Comparison of ENCODE assay signal across 10 cellular contexts in genomic region chr12:89935850-89936249, GRCh38.
DNase-seq lines count a peak whose midpoint lies in the region; ATAC-seq and TF ChIP-seq lines count a peak whose summit lies in the region.
"Had no signal": no experiment of that assay in that cellular context is flagged by ENCODE, and none has a peak within 500 bp of the region (broad histone marks: within the 10 kb centered on the region; RNA-seq: fewer than 3 reads in every experiment).

No MANE protein-coding gene starts in this region.

- TF ChIP-seq CTCF in lower lobe of right lung (IDR thresholded peaks at IDR 0.05): no peak

- intact Hi-C loops in CD4-positive, alpha-beta memory T cell (cut with micrococcal nuclease): no loop called here
- intact Hi-C loops in activated T-helper 1 cell treated with anti-CD3 and anti-CD28 coated beads, Interleukin-12 subunit alpha, Interleukin-12 subunit beta, Interleukin-2, Interleukin-4 antibody, amounts not matched to agents 30 ng/mL and 10 ng/mL and 1 ng/mL, durations not matched to agents 14 hours and 24 hours and 36 hours (cut with micrococcal nuclease): loop anchor here (1.0 kb wide), 2 partner anchors 14 to 54 kb away; no protein-coding TSS in a partner anchor
- intact Hi-C loops in lower lobe of right lung (cut with DNase I): no loop called here

- no peaks in the 10 kb centered on the region for H3K36me3 Mint-ChIP-seq in CD4-positive, alpha-beta memory T cell
- no peaks in the 10 kb centered on the region for H3K36me3 Mint-ChIP-seq in activated T-helper 1 cell treated with anti-CD3 and anti-CD28 coated beads, Interleukin-12 subunit alpha, Interleukin-12 subunit beta, Interleukin-2, Interleukin-4 antibody, amounts not matched to agents 30 ng/mL and 10 ng/mL and 1 ng/mL, durations not matched to agents 14 hours and 24 hours and 36 hours (ENCODE audit: low read depth)

- no peaks in the 10 kb centered on the region for H3K9me3 ChIP-seq in CD4-positive, alpha-beta memory T cell (ENCODE audit: control insufficient read depth in 1 of 2, low read length in 2 of 2)
- no peaks in the 10 kb centered on the region for H3K9me3 ChIP-seq in lower lobe of right lung

- no peaks in the 10 kb centered on the region for H3K27me3 ChIP-seq in CD4-positive, alpha-beta memory T cell (ENCODE audit: insufficient read depth, low read length)
- no peaks in the 10 kb centered on the region for H3K27me3 ChIP-seq in lower lobe of right lung (ENCODE audit: low read depth)

- no peak for DNase-seq in CD4-positive, alpha-beta memory T cell
- no peak for DNase-seq in activated T-helper 1 cell treated with anti-CD3 and anti-CD28 coated beads, Interleukin-12 subunit alpha, Interleukin-12 subunit beta, Interleukin-2, Interleukin-4 antibody, amounts not matched to agents 30 ng/mL and 10 ng/mL and 1 ng/mL, durations not matched to agents 14 hours and 24 hours and 36 hours (ENCODE audit: low spot score)
- DNase-seq in kidney tubule cell (ENCODE audit: low spot score) (no peak), superior temporal gyrus (ENCODE audit: extremely low spot score) (no peak), lower lobe of right lung (no peak)
- DNase-seq: activated gamma-delta T cell, NCI-H524 treated with DMSO at 0.1 percent for 48 hours had no signal

- H3K4me1 ChIP-seq in CD4-positive, alpha-beta memory T cell (ENCODE audit: insufficient read depth, low read length): peaks cover 28% of the 10 kb centered on the region
- H3K4me1 ChIP-seq in lower lobe of right lung: no peaks in the 10 kb centered on the region

- H3K36me3 ChIP-seq in CD4-positive, alpha-beta memory T cell (ENCODE audit: insufficient read depth, low read length): no peaks in the 10 kb centered on the region
- no peaks in the 10 kb centered on the region for H3K36me3 ChIP-seq in lower lobe of right lung

- peaks cover 20 to 38% (median 28%) of the 10 kb centered on the region in 4 donors for H3K4me1 Mint-ChIP-seq in CD4-positive, alpha-beta memory T cell
- peaks cover 17% of the 10 kb centered on the region for H3K4me1 Mint-ChIP-seq in activated T-helper 1 cell treated with anti-CD3 and anti-CD28 coated beads, Interleukin-12 subunit alpha, Interleukin-12 subunit beta, Interleukin-2, Interleukin-4 antibody, amounts not matched to agents 30 ng/mL and 10 ng/mL and 1 ng/mL, durations not matched to agents 14 hours and 24 hours and 36 hours (ENCODE audit: low read depth)

- POLR2A ChIA-PET in CD4-positive, alpha-beta memory T cell (lab: Charles Lee; ENCODE audit: partially characterized antibody): interaction anchor here (1.4 kb wide), 1 partner anchor 8 kb away, joined by 5 read pairs; no protein-coding TSS in a partner anchor

- H3K27ac Mint-ChIP-seq in CD4-positive, alpha-beta memory T cell: peak overlapping the region; percentile 49 to 81 (median 65)
- H3K27ac Mint-ChIP-seq in activated T-helper 1 cell treated with anti-CD3 and anti-CD28 coated beads, Interleukin-12 subunit alpha, Interleukin-12 subunit beta, Interleukin-2, Interleukin-4 antibody, amounts not matched to agents 30 ng/mL and 10 ng/mL and 1 ng/mL, durations not matched to agents 14 hours and 24 hours and 36 hours: no peak overlapping the region

- H3K27me3 Mint-ChIP-seq in CD4-positive, alpha-beta memory T cell: no peaks in the 10 kb centered on the region
- no peaks in the 10 kb centered on the region for H3K27me3 Mint-ChIP-seq in activated T-helper 1 cell treated with anti-CD3 and anti-CD28 coated beads, Interleukin-12 subunit alpha, Interleukin-12 subunit beta, Interleukin-2, Interleukin-4 antibody, amounts not matched to agents 30 ng/mL and 10 ng/mL and 1 ng/mL, durations not matched to agents 14 hours and 24 hours and 36 hours (ENCODE audit: insufficient read depth)

- H3K9me3 Mint-ChIP-seq in CD4-positive, alpha-beta memory T cell: peaks cover 0 to 1% (median 0%) of the 10 kb centered on the region in 8 donors
- H3K9me3 Mint-ChIP-seq in activated T-helper 1 cell treated with anti-CD3 and anti-CD28 coated beads, Interleukin-12 subunit alpha, Interleukin-12 subunit beta, Interleukin-2, Interleukin-4 antibody, amounts not matched to agents 30 ng/mL and 10 ng/mL and 1 ng/mL, durations not matched to agents 14 hours and 24 hours and 36 hours: no peaks in the 10 kb centered on the region

- H3K4me3 Mint-ChIP-seq in CD4-positive, alpha-beta memory T cell: peak overlapping the region in 3 of 8 donors; percentile 15 to 36 (median 28)
- H3K4me3 Mint-ChIP-seq in activated T-helper 1 cell treated with anti-CD3 and anti-CD28 coated beads, Interleukin-12 subunit alpha, Interleukin-12 subunit beta, Interleukin-2, Interleukin-4 antibody, amounts not matched to agents 30 ng/mL and 10 ng/mL and 1 ng/mL, durations not matched to agents 14 hours and 24 hours and 36 hours: no peak overlapping the region

- ATAC-seq in GM19023 (IDR thresholded peaks at IDR 0.05; ENCODE audit: unreplicated experiment): peak; percentile 83
- ATAC-seq in HG02678 (IDR thresholded peaks at IDR 0.05; ENCODE audit: unreplicated experiment): peak; percentile 73
- peak; percentile 91 for ATAC-seq in HG03571 (IDR thresholded peaks at IDR 0.05; ENCODE audit: unreplicated experiment)
- ATAC-seq in lower lobe of right lung: no peak

- H3K4me3 ChIP-seq in CD4-positive, alpha-beta memory T cell (ENCODE audit: low read length in 2 of 2): no peak overlapping the region
- no peak overlapping the region for H3K4me3 ChIP-seq in lower lobe of right lung

- no peak overlapping the region for H3K27ac ChIP-seq in CD4-positive, alpha-beta memory T cell (ENCODE audit: low read depth, low read length)
- no peak overlapping the region for H3K27ac ChIP-seq in lower lobe of right lung

- CTCF ChIA-PET in CD4-positive, alpha-beta memory T cell (lab: Charles Lee; ENCODE audit: partially characterized antibody): interaction anchor here (1.4 kb wide), 1 partner anchor 51 kb away, joined by 3 read pairs; no protein-coding TSS in a partner anchor

Comparison
In these comparisons a context has a peak if more than half of its experiments do, and no peak if none do; other contexts are left out.
1. ATAC-seq: peak in GM19023 (single experiment), HG02678 (single experiment) and HG03571 (single experiment); none in lower lobe of right lung (0 of 2).